8 cellular contexts compared by ENCODE assay signal in the genomic region with DNA sequence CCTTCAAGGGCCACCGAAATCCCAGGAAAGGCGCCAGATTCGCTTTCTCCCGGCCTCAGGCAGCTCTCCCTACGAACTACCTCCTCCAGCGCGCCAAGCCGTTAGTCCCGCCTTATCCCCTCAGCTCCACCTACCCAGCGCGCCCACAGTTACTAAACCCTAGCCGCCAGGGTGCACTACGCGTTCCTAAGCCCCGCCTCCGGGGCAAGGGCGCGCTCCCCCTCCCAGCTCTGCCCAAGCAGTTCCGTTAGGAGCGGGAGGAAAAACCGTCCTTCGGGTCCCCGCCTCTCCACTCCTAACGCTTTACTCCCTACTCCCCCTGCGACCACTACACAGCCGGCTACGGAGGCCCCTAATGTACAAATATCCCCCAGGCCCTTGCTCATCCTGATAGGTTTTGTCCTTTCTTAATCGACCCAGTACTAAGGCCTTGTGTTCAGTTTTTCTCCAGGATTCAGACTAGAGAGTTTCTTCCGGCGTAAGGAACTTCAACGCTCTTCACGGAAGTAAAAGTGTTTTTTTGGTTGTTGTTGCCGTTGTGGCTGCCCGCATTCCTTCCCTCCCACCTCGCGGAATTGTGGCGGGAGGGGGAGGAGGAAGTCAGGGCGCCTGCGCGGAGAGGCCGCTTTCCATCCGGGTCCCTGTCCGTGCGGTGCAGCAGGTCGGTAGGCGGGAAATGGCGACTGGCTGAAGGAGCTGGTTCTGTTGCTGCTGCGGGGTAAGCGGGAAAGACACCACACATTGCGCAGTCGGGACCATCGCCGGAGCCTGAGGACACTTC. TPM values are rescaled to one million over a fixed set of nuclear protein-coding genes. Genes with fewer than 3 reads are reported as not detected.
A peak's percentile ranks its signal among the peaks of the same experiment; 100 is the strongest.
DNase-seq lines count a peak whose midpoint lies in the region; ATAC-seq and TF ChIP-seq lines count a peak whose summit lies in the region.

A gene (plus strand): TSS at position 655 of the 781 bp plus-strand sequence. CDS start 31,386 bp downstream, outside the sequence.

- H3K9me3 ChIP-seq in right atrium auricular region (no peaks in the 10 kb centered on the region), uterus (no peaks in the 10 kb centered on the region)

- H3K4me3 ChIP-seq in right atrium auricular region (peak within 1 kb of the TSS; percentile 71 to 96), uterus (peak within 1 kb of the TSS; percentile 75 to 83)

- H3K27ac ChIP-seq in right atrium auricular region = peak within 1 kb of the TSS; percentile 92 to 97
- peak within 1 kb of the TSS; percentile 96 to 98 for H3K27ac ChIP-seq in uterus

- H3K36me3 ChIP-seq in right atrium auricular region (no peaks in the 10 kb centered on the region), uterus (no peaks in the 10 kb centered on the region)

- peak; percentile 46 to 49 for TF ChIP-seq POLR2A in uterus (IDR thresholded peaks at IDR 0.05)

- ATAC-seq in GM18502 (IDR thresholded peaks at IDR 0.05; ENCODE audit: poor library complexity, unreplicated experiment) (peak; percentile 93), HG02970 (IDR thresholded peaks at IDR 0.05; ENCODE audit: low FRiP score, unreplicated experiment) (peak; percentile 86)

- DNase-seq in NCI-H187 treated with DMSO at 0.1 percent for 48 hours (lab: John Stamatoyannopoulos, UW) (peak; percentile 83), anterior cingulate cortex (lab: John Stamatoyannopoulos, UW) (peak; percentile 82 to 99 (median 96)), right atrium auricular region (ENCODE audit: low spot score) (peak; percentile 97), pulmonary artery endothelial cell (ENCODE audit: low read depth, low spot score) (peak; percentile 97), uterus (peak; percentile 98)

- peaks cover 0 to 29% of the 10 kb centered on the region in 2 donors for H3K4me1 ChIP-seq in right atrium auricular region
- peaks cover 0 to 17% of the 10 kb centered on the region in 2 donors for H3K4me1 ChIP-seq in uterus

- TF ChIP-seq CTCF in right atrium auricular region (IDR thresholded peaks at IDR 0.05) = peak in 1 of 2 donors; percentile 55
- peak; percentile 19 to 57 (median 46) for TF ChIP-seq CTCF in uterus (IDR thresholded peaks at IDR 0.05)

- intact Hi-C loops in T-helper 2 cell treated with Interferon-gamma antibody and Interleukin-4, amounts not matched to agents 100 ng/mL and 5 ng/mL, for 36 hours (cut with micrococcal nuclease) = loop anchor here (1.0 to 10.0 kb wide), 4 partner anchors 109 to 1240 kb away; a partner anchor contains a TSS
- intact Hi-C loops in uterus (cut with DNase I; ENCODE audit: low total_unique reads) = no loop called here

- H3K27me3 ChIP-seq in right atrium auricular region (no peaks in the 10 kb centered on the region), uterus (no peaks in the 10 kb centered on the region)

RNA-seq across cellular contexts. Expression of the gene that starts here (rescaled TPM):
- total RNA-seq in T-helper 2 cell treated with Interferon-gamma antibody and Interleukin-4, amounts not matched to agents 100 ng/mL and 5 ng/mL, for 36 hours = 65.4 and 70.0 TPM in 2 replicates
- total RNA-seq in right atrium auricular region (10 to 100 TPM; 22.5 to 32.9 TPM), pulmonary artery endothelial cell (71.9 and 97.7 TPM in 2 replicates), uterus (100 to 1,000 TPM in 1 of 4 donors, 10 to 100 TPM in 3; 29.7 to 195 (median 63.9) TPM)

Comparison
In these comparisons a context has a peak if more than half of its experiments do, and no peak if none do; other contexts are left out.
1. Peak in every context shown above with its lines: DNase-seq, ATAC-seq, H3K4me3 ChIP-seq and H3K27ac ChIP-seq.